In the genomic region with DNA sequence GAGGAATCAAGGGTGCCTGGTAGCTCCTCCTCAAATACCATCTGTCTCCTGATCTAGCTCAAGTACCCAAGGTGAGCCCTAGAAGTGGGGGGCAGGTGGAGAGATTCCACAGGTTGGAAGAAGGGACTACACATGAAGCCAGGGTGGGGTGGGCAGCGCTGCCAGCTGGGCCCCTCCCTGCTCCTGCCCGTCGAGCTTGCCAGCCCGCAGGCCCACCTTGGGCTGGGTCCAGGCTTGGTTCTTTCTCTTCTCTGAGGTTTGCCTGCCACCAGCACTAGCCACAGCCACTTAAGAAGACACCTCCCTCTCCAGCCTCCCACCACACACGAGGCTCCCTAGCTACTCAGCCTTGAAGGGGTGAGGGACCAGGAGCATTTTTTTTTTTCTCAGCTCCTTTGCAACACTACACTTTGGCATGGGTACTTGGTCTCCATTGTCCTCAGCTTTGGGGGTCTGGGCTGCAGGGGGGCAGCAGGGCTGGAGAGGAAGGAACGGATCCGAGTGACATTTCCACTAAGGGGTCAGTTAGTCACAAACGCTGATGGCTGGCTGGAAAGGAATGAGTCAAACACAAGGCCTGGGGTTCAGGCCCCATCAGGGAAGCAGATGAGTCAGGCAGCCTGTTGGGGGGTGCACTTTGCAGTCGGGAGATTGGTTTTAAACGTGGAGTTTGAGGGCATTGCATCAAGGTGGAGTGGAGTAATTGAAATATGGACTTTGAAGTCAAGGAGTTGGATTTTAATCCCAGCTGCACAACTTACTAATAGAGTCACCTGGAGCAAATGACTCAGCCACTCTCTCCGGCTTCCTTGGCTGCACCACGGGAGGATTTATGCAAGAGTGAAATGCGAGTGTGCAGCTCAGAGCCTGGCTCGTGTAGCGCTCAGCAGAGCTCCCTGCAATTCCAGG, we compare ENCODE assay signal across 12 cellular contexts. TPM values are rescaled to one million over a fixed set of nuclear protein-coding genes. Genes with fewer than 3 reads are reported as not detected.
DNase-seq lines count a peak whose midpoint lies in the region; ATAC-seq and TF ChIP-seq lines count a peak whose summit lies in the region.
"Had no signal": no experiment of that assay in that cellular context is flagged by ENCODE, and none has a peak within 500 bp of the region (broad histone marks: within the 10 kb centered on the region; RNA-seq: fewer than 3 reads in every experiment).

No MANE protein-coding gene starts in this region.

- H3K36me3 ChIP-seq in heart right ventricle (no peaks in the 10 kb centered on the region), Peyer's patch (no peaks in the 10 kb centered on the region)
- H3K36me3 ChIP-seq: upper lobe of left lung had no signal

- intact Hi-C loops in Right ventricle myocardium superior (cut with DNase I) (no loop called here), heart right ventricle (cut with DNase I) (no loop called here)

- H3K27ac ChIP-seq in heart right ventricle: no peak overlapping the region
- H3K27ac ChIP-seq in Peyer's patch: no peak overlapping the region
- H3K27ac ChIP-seq: upper lobe of left lung had no signal

- no peak for TF ChIP-seq POLR2A in Peyer's patch (IDR thresholded peaks at IDR 0.05)

- H3K4me3 ChIP-seq in heart right ventricle: no peak overlapping the region
- H3K4me3 ChIP-seq in fibroblast of pulmonary artery (replicated peaks; ENCODE audit: low read depth, low read length): no peak overlapping the region
- no peak overlapping the region for H3K4me3 ChIP-seq in Peyer's patch
- H3K4me3 ChIP-seq: lung, upper lobe of left lung had no signal

- 61 to 66% methylated on average over 15 of the region's 15 CpGs for WGBS in heart right ventricle, 2 donors

- H3K9me3 ChIP-seq in heart right ventricle (no peaks in the 10 kb centered on the region), Peyer's patch (no peaks in the 10 kb centered on the region)
- H3K9me3 ChIP-seq: upper lobe of left lung had no signal

- ATAC-seq in Right ventricle myocardium superior (ENCODE audit: poor library complexity) (no peak), heart right ventricle (no peak), GM18861 (IDR thresholded peaks at IDR 0.05; ENCODE audit: unreplicated experiment) (no peak)

- TF ChIP-seq CTCF in heart right ventricle (IDR thresholded peaks at IDR 0.05): no peak
- no peak for TF ChIP-seq CTCF in fibroblast of pulmonary artery (IDR thresholded peaks at IDR 0.05; ENCODE audit: low read length, missing control alignments)
- no peak for TF ChIP-seq CTCF in Peyer's patch (IDR thresholded peaks at IDR 0.05)

- H3K27me3 ChIP-seq in heart right ventricle (peaks cover 0 to 11% (median 5%) of the 10 kb centered on the region in 7 donors), Peyer's patch (no peaks in the 10 kb centered on the region)
- H3K27me3 ChIP-seq: upper lobe of left lung had no signal

- H3K4me1 ChIP-seq in heart right ventricle (no peaks in the 10 kb centered on the region), Peyer's patch (no peaks in the 10 kb centered on the region)
- H3K4me1 ChIP-seq: upper lobe of left lung had no signal

- DNase-seq in Right ventricle myocardium superior: peak; percentile 17
- no peak for DNase-seq in heart right ventricle
- DNase-seq in T1000 (lab: John Stamatoyannopoulos, UW): peak; percentile 56
- peak; percentile 60 for DNase-seq in fibroblast of pulmonary artery (ENCODE audit: low read depth)
- DNase-seq in Peyer's patch: no peak
- DNase-seq in NCI-H187 treated with DMSO at 0.1 percent for 48 hours (lab: John Stamatoyannopoulos, UW): no peak
- DNase-seq in activated CD8-positive, alpha-beta memory T cell treated with anti-CD3 and anti-CD28 coated beads, Interleukin-2, amount 50 U/mL, for 48 hours: no peak
- DNase-seq: activated CD4-positive, alpha-beta memory T cell treated with anti-CD3 and anti-CD28 coated beads, Interleukin-2, amount 10 ng/mL, durations not matched to agents 7 days and 5 days; Kasumi-1 had no signal

RNA-seq across cellular contexts. Expression of a gene that starts 7.4 kb away (rescaled TPM):
- total RNA-seq in Right ventricle myocardium superior: 16.8 TPM
- 10 to 100 TPM; 14.7 to 32.9 (median 24.0) TPM for total RNA-seq in heart right ventricle
- 1 to 10 TPM; 8.6 to 9.2 TPM for polyA plus RNA-seq in heart right ventricle
- 1 to 10 TPM in 2 of 4 donors, under 1 TPM in 2; 0.53 to 2.8 (median 1.1) TPM for total RNA-seq in Peyer's patch

RNA-seq across cellular contexts. Expression of a gene that starts 20.8 kb away (rescaled TPM):
- 36.1 TPM for total RNA-seq in Right ventricle myocardium superior
- 10 to 100 TPM; 28.2 to 49.1 (median 37.3) TPM for total RNA-seq in heart right ventricle
- 10 to 100 TPM; 17.4 to 23.9 TPM for polyA plus RNA-seq in heart right ventricle
- total RNA-seq in Peyer's patch: 10 to 100 TPM in 2 of 4 donors, 1 to 10 TPM in 2; 7.0 to 35.5 (median 10.7) TPM

RNA-seq across cellular contexts. Expression of a gene that starts 57.3 kb away (rescaled TPM):
- total RNA-seq in Right ventricle myocardium superior (12.2 TPM), heart right ventricle (10 to 100 TPM in 4 of 10 donors, 1 to 10 TPM in 6; 8.3 to 11.7 (median 9.9) TPM), Peyer's patch (10 to 100 TPM in 3 of 4 donors, not detected in 1; 15.2 to 21.6 (median 16.2) TPM)
- polyA plus RNA-seq in heart right ventricle: 10 to 100 TPM in 1 of 2 donors, 1 to 10 TPM in 1; 7.7 to 10.7 TPM

Comparison
In these comparisons a context has a peak if more than half of its experiments do, and no peak if none do; other contexts are left out.
1. DNase-seq: peak in Right ventricle myocardium superior (single experiment), T1000 (single experiment) and fibroblast of pulmonary artery (single experiment); none in heart right ventricle (0 of 2), Peyer's patch (0 of 3), NCI-H187 treated with DMSO at 0.1 percent for 48 hours (single experiment) and activated CD8-positive, alpha-beta memory T cell treated with anti-CD3 and anti-CD28 coated beads, Interleukin-2, amount 50 U/mL, for 48 hours (single experiment).